ENCODE assay signal across 17 cellular contexts in the genomic region with DNA sequence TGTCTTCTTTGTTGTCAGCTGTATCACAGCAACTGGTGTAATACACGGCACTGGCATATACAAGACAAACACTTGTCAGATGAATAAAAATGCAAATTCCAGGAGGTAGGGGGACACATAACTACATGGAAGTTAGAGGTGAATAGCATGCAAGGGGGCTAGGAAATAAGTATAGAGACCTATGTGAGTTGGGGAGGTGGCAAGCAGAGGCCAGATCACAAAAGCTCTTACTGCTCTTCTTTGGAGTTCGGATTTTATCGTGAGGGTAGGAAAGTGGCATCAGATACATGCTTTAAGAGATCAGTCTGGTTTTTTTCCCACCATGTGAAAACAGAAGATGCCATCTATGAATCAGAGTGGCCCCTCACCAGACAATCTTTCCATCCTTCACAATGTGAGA. TPM values are rescaled to one million over a fixed set of nuclear protein-coding genes. Genes with fewer than 3 reads are reported as not detected.
A peak's percentile ranks its signal among the peaks of the same experiment; 100 is the strongest.
DNase-seq lines count a peak whose midpoint lies in the region; ATAC-seq and TF ChIP-seq lines count a peak whose summit lies in the region.
"Had no signal": no experiment of that assay in that cellular context is flagged by ENCODE, and none has a peak within 500 bp of the region (broad histone marks: within the 10 kb centered on the region; RNA-seq: fewer than 3 reads in every experiment).

No MANE protein-coding gene starts in this region.

- H3K9me2 ChIP-seq in Loucy (replicated peaks; ENCODE audit: low read depth, low read length), result no peaks in the 10 kb centered on the region

- H3K36me3 Mint-ChIP-seq in activated naive CD8-positive, alpha-beta T cell treated with anti-CD3 and anti-CD28 coated beads, Interleukin-2, amount 10 ng/mL, durations not matched to agents 7 days and 5 days, result peaks cover 18% of the 10 kb centered on the region
- peaks cover 23% of the 10 kb centered on the region for H3K36me3 Mint-ChIP-seq in natural killer cell treated with Interleukin-12 subunit alpha and Interleukin-12 subunit beta and Interleukin-15 and Interleukin-18, amount 100 ng/mL, for 72 hours

- peak overlapping the region; percentile 86 for H3K4me2 ChIP-seq in Loucy (ENCODE audit: low read depth, low read length, poor library complexity, severe bottlenecking)

- peak overlapping the region; percentile 88 for H3K9ac ChIP-seq in Loucy (ENCODE audit: low read depth, low read length, poor library complexity, severe bottlenecking)

- H3K4me1 Mint-ChIP-seq in activated naive CD8-positive, alpha-beta T cell treated with anti-CD3 and anti-CD28 coated beads, Interleukin-2, amount 10 ng/mL, durations not matched to agents 7 days and 5 days, result peaks cover 34% of the 10 kb centered on the region
- peaks cover 41 to 48% of the 10 kb centered on the region in 2 donors for H3K4me1 Mint-ChIP-seq in natural killer cell treated with Interleukin-12 subunit alpha and Interleukin-12 subunit beta and Interleukin-15 and Interleukin-18, amount 100 ng/mL, for 72 hours (ENCODE audit: low read depth in 2 of 2)

- peaks cover 26% of the 10 kb centered on the region for H4K20me1 ChIP-seq in Loucy (ENCODE audit: insufficient read depth, low read length, poor library complexity, severe bottlenecking)

- POLR2A ChIA-PET in activated naive CD8-positive, alpha-beta T cell treated with anti-CD3 and anti-CD28 coated beads, Interleukin-2, amount 10 ng/mL, durations not matched to agents 7 days and 5 days (lab: Charles Lee), result no interaction called here

- no peaks in the 10 kb centered on the region for H3K27me3 Mint-ChIP-seq in activated naive CD8-positive, alpha-beta T cell treated with anti-CD3 and anti-CD28 coated beads, Interleukin-2, amount 10 ng/mL, durations not matched to agents 7 days and 5 days
- H3K27me3 Mint-ChIP-seq in natural killer cell treated with Interleukin-12 subunit alpha and Interleukin-12 subunit beta and Interleukin-15 and Interleukin-18, amount 100 ng/mL, for 72 hours, result no peaks in the 10 kb centered on the region

- no peak overlapping the region for H2AFZ ChIP-seq in Loucy (ENCODE audit: low read length)

- H3K27ac Mint-ChIP-seq in activated naive CD8-positive, alpha-beta T cell treated with anti-CD3 and anti-CD28 coated beads, Interleukin-2, amount 10 ng/mL, durations not matched to agents 7 days and 5 days, result peak overlapping the region; percentile 51
- H3K27ac Mint-ChIP-seq in natural killer cell treated with Interleukin-12 subunit alpha and Interleukin-12 subunit beta and Interleukin-15 and Interleukin-18, amount 100 ng/mL, for 72 hours, result peak overlapping the region in 1 of 2 donors; percentile 12
- H3K27ac Mint-ChIP-seq: activated naive CD4-positive, alpha-beta T cell treated with anti-CD3 and anti-CD28 coated beads for 36 hours had no signal

- no peak for TF ChIP-seq CTCF in Loucy (conservative IDR thresholded peaks at IDR 0.05; ENCODE audit: low read length)

- H3F3A ChIP-seq in Loucy (ENCODE audit: low read depth), result no peaks in the 10 kb centered on the region

- H3K9me3 Mint-ChIP-seq in activated naive CD8-positive, alpha-beta T cell treated with anti-CD3 and anti-CD28 coated beads, Interleukin-2, amount 10 ng/mL, durations not matched to agents 7 days and 5 days, result no peaks in the 10 kb centered on the region
- H3K9me3 Mint-ChIP-seq in natural killer cell treated with Interleukin-12 subunit alpha and Interleukin-12 subunit beta and Interleukin-15 and Interleukin-18, amount 100 ng/mL, for 72 hours, result no peaks in the 10 kb centered on the region
- H3K9me3 Mint-ChIP-seq: activated naive CD4-positive, alpha-beta T cell treated with anti-CD3 and anti-CD28 coated beads for 36 hours had no signal

- peaks cover 52% of the 10 kb centered on the region for H3K79me2 ChIP-seq in Loucy (ENCODE audit: insufficient read depth, low read length)

- H3K9me3 ChIP-seq in Loucy (ENCODE audit: insufficient read depth, low read depth, low read length), result no peaks in the 10 kb centered on the region
- H3K9me3 ChIP-seq: sigmoid colon had no signal

- no peaks in the 10 kb centered on the region for H3K27me3 ChIP-seq in Loucy (ENCODE audit: insufficient read depth, low read length, poor library complexity, severe bottlenecking)
- H3K27me3 ChIP-seq: cardiac muscle cell, sigmoid colon had no signal

- DNase-seq in DMS 273 (lab: John Stamatoyannopoulos, UW; ENCODE audit: unreplicated experiment) (peak; percentile 28), DMS 273 treated with DMSO at 0.1 percent for 48 hours (lab: John Stamatoyannopoulos, UW) (no peak), SKM-1 treated with dmso at 0.1 percent for 144 hours (lab: John Stamatoyannopoulos, UW; ENCODE audit: unreplicated experiment) (no peak)
- DNase-seq in activated naive CD8-positive, alpha-beta T cell treated with anti-CD3 and anti-CD28 coated beads, Interleukin-2, amount 10 ng/mL, durations not matched to agents 7 days and 5 days, result no peak
- DNase-seq in natural killer cell treated with Interleukin-12 subunit alpha and Interleukin-12 subunit beta and Interleukin-15 and Interleukin-18, amount 100 ng/mL, for 72 hours (ENCODE audit: low spot score), result no peak
- DNase-seq: activated CD4-positive, alpha-beta T cell treated with anti-CD3 and anti-CD28 coated beads for 48 hours; activated naive CD4-positive, alpha-beta T cell treated with anti-CD3 and anti-CD28 coated beads for 36 hours; COR-L47; NCI-H1105 treated with DMSO at 0.1 percent for 48 hours; NCI-H345; sigmoid colon had no signal

- peaks cover 32% of the 10 kb centered on the region for H3K36me3 ChIP-seq in Loucy (ENCODE audit: insufficient read depth, low read length)

- H3K4me3 Mint-ChIP-seq in activated naive CD8-positive, alpha-beta T cell treated with anti-CD3 and anti-CD28 coated beads, Interleukin-2, amount 10 ng/mL, durations not matched to agents 7 days and 5 days, result no peak overlapping the region
- peak overlapping the region; percentile 13 for H3K4me3 Mint-ChIP-seq in natural killer cell treated with Interleukin-12 subunit alpha and Interleukin-12 subunit beta and Interleukin-15 and Interleukin-18, amount 100 ng/mL, for 72 hours

- no peak for ATAC-seq in activated naive CD8-positive, alpha-beta T cell treated with anti-CD3 and anti-CD28 coated beads, Interleukin-2, amount 10 ng/mL, durations not matched to agents 7 days and 5 days (ENCODE audit: low read depth)
- no peak for ATAC-seq in natural killer cell treated with Interleukin-12 subunit alpha and Interleukin-12 subunit beta and Interleukin-15 and Interleukin-18, amount 100 ng/mL, for 72 hours
- ATAC-seq in HG03045 (IDR thresholded peaks at IDR 0.05; ENCODE audit: unreplicated experiment) (no peak), HG02610 (IDR thresholded peaks at IDR 0.05; ENCODE audit: unreplicated experiment) (no peak)

- peak overlapping the region; percentile 79 for H3K4me3 ChIP-seq in Loucy (ENCODE audit: low read length, poor library complexity, severe bottlenecking)
- H3K4me3 ChIP-seq: cardiac muscle cell, sigmoid colon had no signal

- peaks cover 35% of the 10 kb centered on the region for H3K4me1 ChIP-seq in Loucy (ENCODE audit: insufficient read depth, low read length, poor library complexity, severe bottlenecking)

RNA-seq across cellular contexts. Expression of gene SRP72, which starts 2.8 kb away (rescaled TPM):
- 100 to 1,000 TPM; 123 to 124 TPM for total RNA-seq in activated naive CD8-positive, alpha-beta T cell treated with anti-CD3 and anti-CD28 coated beads, Interleukin-2, amount 10 ng/mL, durations not matched to agents 7 days and 5 days
- 100 to 1,000 TPM; 145 to 150 TPM for total RNA-seq in natural killer cell treated with Interleukin-12 subunit alpha and Interleukin-12 subunit beta and Interleukin-15 and Interleukin-18, amount 100 ng/mL, for 72 hours

RNA-seq across cellular contexts. Expression of gene PAICS, which starts 28.5 kb away (rescaled TPM):
- total RNA-seq in activated naive CD8-positive, alpha-beta T cell treated with anti-CD3 and anti-CD28 coated beads, Interleukin-2, amount 10 ng/mL, durations not matched to agents 7 days and 5 days, result 100 to 1,000 TPM; 120 to 125 TPM
- 100 to 1,000 TPM; 141 to 243 TPM for total RNA-seq in natural killer cell treated with Interleukin-12 subunit alpha and Interleukin-12 subunit beta and Interleukin-15 and Interleukin-18, amount 100 ng/mL, for 72 hours

RNA-seq across cellular contexts. Expression of gene PPAT, which starts 29.2 kb away (rescaled TPM):
- total RNA-seq in activated naive CD8-positive, alpha-beta T cell treated with anti-CD3 and anti-CD28 coated beads, Interleukin-2, amount 10 ng/mL, durations not matched to agents 7 days and 5 days, result 10 to 100 TPM; 20.8 to 22.4 TPM
- 10 to 100 TPM; 31.2 to 52.9 TPM for total RNA-seq in natural killer cell treated with Interleukin-12 subunit alpha and Interleukin-12 subunit beta and Interleukin-15 and Interleukin-18, amount 100 ng/mL, for 72 hours

RNA-seq across cellular contexts. Expression of gene ARL9, which starts 41.0 kb away (rescaled TPM):
- total RNA-seq in activated naive CD8-positive, alpha-beta T cell treated with anti-CD3 and anti-CD28 coated beads, Interleukin-2, amount 10 ng/mL, durations not matched to agents 7 days and 5 days, result under 1 TPM; 0.26 to 0.44 TPM
- total RNA-seq in natural killer cell treated with Interleukin-12 subunit alpha and Interleukin-12 subunit beta and Interleukin-15 and Interleukin-18, amount 100 ng/mL, for 72 hours, result not detected
- total RNA-seq: A172, glomerular endothelial cell had no signal
